ENCODE assay signal across 16 cellular contexts in the genomic region with DNA sequence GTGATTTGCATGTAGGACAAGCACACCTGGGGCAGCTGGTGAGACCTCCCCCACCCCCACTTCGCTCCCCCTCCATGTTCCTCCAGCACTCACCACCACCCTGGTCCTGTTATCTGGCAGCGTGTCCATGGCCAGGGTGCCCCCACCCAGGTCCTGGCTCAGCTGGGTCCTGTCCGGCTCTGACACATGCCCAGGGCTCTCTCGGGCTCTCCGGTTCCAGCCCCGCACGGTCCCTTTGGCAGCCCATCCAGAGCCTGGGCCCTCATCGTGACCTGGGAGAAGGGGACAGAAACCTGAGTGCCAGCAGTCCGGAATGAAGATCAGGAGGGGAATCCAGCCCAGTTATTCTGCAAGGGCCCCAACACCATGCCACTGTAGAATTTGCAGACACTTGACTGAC. TPM values are rescaled to one million over a fixed set of nuclear protein-coding genes. Genes with fewer than 3 reads are reported as not detected.
DNase-seq lines count a peak whose midpoint lies in the region; ATAC-seq, FAIRE-seq and TF ChIP-seq lines count a peak whose summit lies in the region.
"Had no signal": no experiment of that assay in that cellular context is flagged by ENCODE, and none has a peak within 500 bp of the region (broad histone marks: within the 10 kb centered on the region; RNA-seq: fewer than 3 reads in every experiment).

No MANE protein-coding gene starts in this region.

- H3K36me3 Mint-ChIP-seq in osteocyte (ENCODE audit: unreplicated experiment) = no peaks in the 10 kb centered on the region
- H3K36me3 Mint-ChIP-seq: CD4-positive, alpha-beta memory T cell had no signal

- no peaks in the 10 kb centered on the region for H3K9me3 Mint-ChIP-seq in osteocyte (ENCODE audit: unreplicated experiment)

- peaks cover 54% of the 10 kb centered on the region for H3K4me1 Mint-ChIP-seq in osteocyte (ENCODE audit: unreplicated experiment)
- H3K4me1 Mint-ChIP-seq: CD4-positive, alpha-beta memory T cell had no signal

- H3K27ac ChIP-seq in C4-2B (peak overlapping the region; percentile 11; the same call in 1 of the 2 replicates), brain microvascular endothelial cell (peak overlapping the region; percentile 65)

- TF ChIP-seq CTCF in C4-2B (conservative IDR thresholded peaks at IDR 0.05) (no peak), brain microvascular endothelial cell (IDR thresholded peaks at IDR 0.05; ENCODE audit: low read depth, low read length, missing control alignments) (no peak), osteocyte (IDR thresholded peaks at IDR 0.05) (no peak)

- H3K4me3 Mint-ChIP-seq in osteocyte (ENCODE audit: unreplicated experiment) = no peak overlapping the region
- H3K4me3 Mint-ChIP-seq: CD4-positive, alpha-beta memory T cell had no signal

- H3K27me3 ChIP-seq in brain microvascular endothelial cell (replicated peaks) = no peaks in the 10 kb centered on the region

- H3K27ac Mint-ChIP-seq in osteocyte (ENCODE audit: unreplicated experiment) = peak overlapping the region; percentile 87
- H3K27ac Mint-ChIP-seq: CD4-positive, alpha-beta memory T cell had no signal

- no peaks in the 10 kb centered on the region for H3K36me3 ChIP-seq in brain microvascular endothelial cell (replicated peaks)

- peak; percentile 88 for FAIRE-seq in HTR-8/SVneo (lab: Jason Lieb, UNC)
- FAIRE-seq: GM12892 had no signal

- DNase-seq in HTR-8/SVneo (ENCODE audit: insufficient read length, low spot score) (no peak), brain microvascular endothelial cell (no peak), osteocyte (ENCODE audit: extremely low spot score, unreplicated experiment) (no peak), KBM-7 (no peak)
- DNase-seq: CD4-positive, alpha-beta memory T cell; DMS79 treated with DMSO at 0.1 percent for 48 hours; GDM1; NCI-H1436; NCI-H2081 had no signal

- H3K4me3 ChIP-seq in brain microvascular endothelial cell (ENCODE audit: low read depth, low read length) = no peak overlapping the region

- no peaks in the 10 kb centered on the region for H3K27me3 Mint-ChIP-seq in osteocyte (ENCODE audit: unreplicated experiment)
- H3K27me3 Mint-ChIP-seq: CD4-positive, alpha-beta memory T cell had no signal

- in situ Hi-C loops in brain microvascular endothelial cell (cut with HindIII; ENCODE audit: low pct_ligation_motif_present, low sequenced_read_pairs) = no loop called here
- in situ Hi-C loops in KBM-7 (cut with MboI; ENCODE audit: low pct_unique_long_range_greater_than_20kb, low sequenced_read_pairs) = no loop called here

- ATAC-seq in HG03521 (IDR thresholded peaks at IDR 0.05; ENCODE audit: unreplicated experiment) = no peak
- no peak for ATAC-seq in GM21381 (IDR thresholded peaks at IDR 0.05; ENCODE audit: unreplicated experiment)
- no peak for ATAC-seq in HG02885 (IDR thresholded peaks at IDR 0.05; ENCODE audit: poor library complexity, unreplicated experiment)

RNA-seq across cellular contexts. Expression of a gene that starts 11.9 kb away (rescaled TPM):
- total RNA-seq in osteocyte = 17.1 and 19.7 TPM in 2 replicates

RNA-seq across cellular contexts. Expression of a gene that starts 26.4 kb away (rescaled TPM):
- not detected in 2 replicates for total RNA-seq in osteocyte
- total RNA-seq: A673; CD4-positive, alpha-beta memory T cell; RPMI7951 had no signal

RNA-seq across cellular contexts. Expression of a gene that starts 57.9 kb away (rescaled TPM):
- total RNA-seq in osteocyte = 15.4 and 17.9 TPM in 2 replicates
